In the genomic region with DNA sequence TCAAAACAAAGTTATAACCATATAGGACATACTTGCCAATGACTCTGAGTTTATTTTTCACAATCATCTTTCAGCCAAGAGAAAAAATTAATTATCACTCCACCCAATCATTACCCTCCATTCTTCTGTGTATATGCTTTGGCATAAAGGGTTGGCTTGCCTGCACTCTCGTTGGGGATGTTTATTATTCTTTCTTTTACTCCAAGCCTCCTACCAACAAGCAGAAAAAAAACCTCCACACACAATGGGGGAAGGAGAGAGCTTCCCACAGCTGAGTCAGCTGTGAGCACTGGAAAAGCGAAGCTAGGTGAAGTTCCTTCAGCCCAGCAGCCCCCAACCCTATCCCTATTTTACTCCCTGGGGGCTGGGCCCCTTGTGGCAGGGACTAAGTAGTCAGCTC, we compare ENCODE assay signal across 2 cellular contexts.
TF ChIP-seq lines count a peak whose summit lies in the region.

No MANE protein-coding gene starts in this region.

TF ChIP-seq in GM23338, 12 proteins besides CTCF, POLR2A, EP300 and RAD21 (continued from another document and continues in another):
- TF ChIP-seq, protein P1, sequence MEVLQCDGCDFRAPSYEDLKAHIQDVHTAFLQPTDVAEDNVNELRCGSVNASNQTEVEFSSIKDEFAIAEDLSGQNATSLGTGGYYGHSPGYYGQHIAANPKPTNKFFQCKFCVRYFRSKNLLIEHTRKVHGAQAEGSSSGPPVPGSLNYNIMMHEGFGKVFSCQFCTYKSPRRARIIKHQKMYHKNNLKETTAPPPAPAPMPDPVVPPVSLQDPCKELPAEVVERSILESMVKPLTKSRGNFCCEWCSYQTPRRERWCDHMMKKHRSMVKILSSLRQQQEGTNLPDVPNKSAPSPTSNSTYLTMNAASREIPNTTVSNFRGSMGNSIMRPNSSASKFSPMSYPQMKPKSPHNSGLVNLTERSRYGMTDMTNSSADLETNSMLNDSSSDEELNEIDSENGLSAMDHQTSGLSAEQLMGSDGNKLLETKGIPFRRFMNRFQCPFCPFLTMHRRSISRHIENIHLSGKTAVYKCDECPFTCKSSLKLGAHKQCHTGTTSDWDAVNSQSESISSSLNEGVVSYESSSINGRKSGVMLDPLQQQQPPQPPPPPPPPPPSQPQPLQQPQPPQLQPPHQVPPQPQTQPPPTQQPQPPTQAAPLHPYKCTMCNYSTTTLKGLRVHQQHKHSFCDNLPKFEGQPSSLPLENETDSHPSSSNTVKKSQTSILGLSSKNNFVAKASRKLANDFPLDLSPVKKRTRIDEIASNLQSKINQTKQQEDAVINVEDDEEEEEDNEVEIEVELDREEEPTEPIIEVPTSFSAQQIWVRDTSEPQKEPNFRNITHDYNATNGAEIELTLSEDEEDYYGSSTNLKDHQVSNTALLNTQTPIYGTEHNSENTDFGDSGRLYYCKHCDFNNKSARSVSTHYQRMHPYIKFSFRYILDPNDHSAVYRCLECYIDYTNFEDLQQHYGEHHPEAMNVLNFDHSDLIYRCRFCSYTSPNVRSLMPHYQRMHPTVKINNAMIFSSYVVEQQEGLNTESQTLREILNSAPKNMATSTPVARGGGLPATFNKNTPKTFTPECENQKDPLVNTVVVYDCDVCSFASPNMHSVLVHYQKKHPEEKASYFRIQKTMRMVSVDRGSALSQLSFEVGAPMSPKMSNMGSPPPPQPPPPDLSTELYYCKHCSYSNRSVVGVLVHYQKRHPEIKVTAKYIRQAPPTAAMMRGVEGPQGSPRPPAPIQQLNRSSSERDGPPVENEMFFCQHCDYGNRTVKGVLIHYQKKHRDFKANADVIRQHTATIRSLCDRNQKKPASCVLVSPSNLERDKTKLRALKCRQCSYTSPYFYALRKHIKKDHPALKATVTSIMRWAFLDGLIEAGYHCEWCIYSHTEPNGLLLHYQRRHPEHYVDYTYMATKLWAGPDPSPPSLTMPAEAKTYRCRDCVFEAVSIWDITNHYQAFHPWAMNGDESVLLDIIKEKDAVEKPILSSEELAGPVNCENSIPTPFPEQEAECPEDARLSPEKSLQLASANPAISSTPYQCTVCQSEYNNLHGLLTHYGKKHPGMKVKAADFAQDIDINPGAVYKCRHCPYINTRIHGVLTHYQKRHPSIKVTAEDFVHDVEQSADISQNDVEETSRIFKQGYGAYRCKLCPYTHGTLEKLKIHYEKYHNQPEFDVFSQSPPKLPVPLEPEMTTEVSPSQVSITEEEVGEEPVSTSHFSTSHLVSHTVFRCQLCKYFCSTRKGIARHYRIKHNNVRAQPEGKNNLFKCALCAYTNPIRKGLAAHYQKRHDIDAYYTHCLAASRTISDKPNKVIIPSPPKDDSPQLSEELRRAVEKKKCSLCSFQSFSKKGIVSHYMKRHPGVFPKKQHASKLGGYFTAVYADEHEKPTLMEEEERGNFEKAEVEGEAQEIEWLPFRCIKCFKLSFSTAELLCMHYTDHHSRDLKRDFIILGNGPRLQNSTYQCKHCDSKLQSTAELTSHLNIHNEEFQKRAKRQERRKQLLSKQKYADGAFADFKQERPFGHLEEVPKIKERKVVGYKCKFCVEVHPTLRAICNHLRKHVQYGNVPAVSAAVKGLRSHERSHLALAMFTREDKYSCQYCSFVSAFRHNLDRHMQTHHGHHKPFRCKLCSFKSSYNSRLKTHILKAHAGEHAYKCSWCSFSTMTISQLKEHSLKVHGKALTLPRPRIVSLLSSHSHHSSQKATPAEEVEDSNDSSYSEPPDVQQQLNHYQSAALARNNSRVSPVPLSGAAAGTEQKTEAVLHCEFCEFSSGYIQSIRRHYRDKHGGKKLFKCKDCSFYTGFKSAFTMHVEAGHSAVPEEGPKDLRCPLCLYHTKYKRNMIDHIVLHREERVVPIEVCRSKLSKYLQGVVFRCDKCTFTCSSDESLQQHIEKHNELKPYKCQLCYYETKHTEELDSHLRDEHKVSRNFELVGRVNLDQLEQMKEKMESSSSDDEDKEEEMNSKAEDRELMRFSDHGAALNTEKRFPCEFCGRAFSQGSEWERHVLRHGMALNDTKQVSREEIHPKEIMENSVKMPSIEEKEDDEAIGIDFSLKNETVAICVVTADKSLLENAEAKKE (CRISPR knock-in tag; IDR thresholded peaks at IDR 0.05), result no peak
- TF ChIP-seq, protein P2, sequence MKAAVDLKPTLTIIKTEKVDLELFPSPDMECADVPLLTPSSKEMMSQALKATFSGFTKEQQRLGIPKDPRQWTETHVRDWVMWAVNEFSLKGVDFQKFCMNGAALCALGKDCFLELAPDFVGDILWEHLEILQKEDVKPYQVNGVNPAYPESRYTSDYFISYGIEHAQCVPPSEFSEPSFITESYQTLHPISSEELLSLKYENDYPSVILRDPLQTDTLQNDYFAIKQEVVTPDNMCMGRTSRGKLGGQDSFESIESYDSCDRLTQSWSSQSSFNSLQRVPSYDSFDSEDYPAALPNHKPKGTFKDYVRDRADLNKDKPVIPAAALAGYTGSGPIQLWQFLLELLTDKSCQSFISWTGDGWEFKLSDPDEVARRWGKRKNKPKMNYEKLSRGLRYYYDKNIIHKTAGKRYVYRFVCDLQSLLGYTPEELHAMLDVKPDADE (IDR thresholded peaks at IDR 0.05), result no peak
- TF ChIP-seq, protein P3, sequence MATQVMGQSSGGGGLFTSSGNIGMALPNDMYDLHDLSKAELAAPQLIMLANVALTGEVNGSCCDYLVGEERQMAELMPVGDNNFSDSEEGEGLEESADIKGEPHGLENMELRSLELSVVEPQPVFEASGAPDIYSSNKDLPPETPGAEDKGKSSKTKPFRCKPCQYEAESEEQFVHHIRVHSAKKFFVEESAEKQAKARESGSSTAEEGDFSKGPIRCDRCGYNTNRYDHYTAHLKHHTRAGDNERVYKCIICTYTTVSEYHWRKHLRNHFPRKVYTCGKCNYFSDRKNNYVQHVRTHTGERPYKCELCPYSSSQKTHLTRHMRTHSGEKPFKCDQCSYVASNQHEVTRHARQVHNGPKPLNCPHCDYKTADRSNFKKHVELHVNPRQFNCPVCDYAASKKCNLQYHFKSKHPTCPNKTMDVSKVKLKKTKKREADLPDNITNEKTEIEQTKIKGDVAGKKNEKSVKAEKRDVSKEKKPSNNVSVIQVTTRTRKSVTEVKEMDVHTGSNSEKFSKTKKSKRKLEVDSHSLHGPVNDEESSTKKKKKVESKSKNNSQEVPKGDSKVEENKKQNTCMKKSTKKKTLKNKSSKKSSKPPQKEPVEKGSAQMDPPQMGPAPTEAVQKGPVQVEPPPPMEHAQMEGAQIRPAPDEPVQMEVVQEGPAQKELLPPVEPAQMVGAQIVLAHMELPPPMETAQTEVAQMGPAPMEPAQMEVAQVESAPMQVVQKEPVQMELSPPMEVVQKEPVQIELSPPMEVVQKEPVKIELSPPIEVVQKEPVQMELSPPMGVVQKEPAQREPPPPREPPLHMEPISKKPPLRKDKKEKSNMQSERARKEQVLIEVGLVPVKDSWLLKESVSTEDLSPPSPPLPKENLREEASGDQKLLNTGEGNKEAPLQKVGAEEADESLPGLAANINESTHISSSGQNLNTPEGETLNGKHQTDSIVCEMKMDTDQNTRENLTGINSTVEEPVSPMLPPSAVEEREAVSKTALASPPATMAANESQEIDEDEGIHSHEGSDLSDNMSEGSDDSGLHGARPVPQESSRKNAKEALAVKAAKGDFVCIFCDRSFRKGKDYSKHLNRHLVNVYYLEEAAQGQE (IDR thresholded peaks at IDR 0.05; ENCODE audit: unreplicated experiment), result no peak
- TF ChIP-seq NANOG (IDR thresholded peaks at IDR 0.05; ENCODE audit: borderline replicate concordance), result no peak
- no peak for TF ChIP-seq CREB1 (CRISPR knock-in tag; IDR thresholded peaks at IDR 0.05; ENCODE audit: low read depth)
- TF ChIP-seq ZNF331 (CRISPR knock-in tag; IDR thresholded peaks at IDR 0.05; ENCODE audit: low read depth), result no peak
- no peak for TF ChIP-seq POLR2AphosphoS5 (IDR thresholded peaks at IDR 0.05; ENCODE audit: low read depth)
- TF ChIP-seq JUNB (IDR thresholded peaks at IDR 0.05; ENCODE audit: unreplicated experiment), result no peak
- no peak for TF ChIP-seq EZH2phosphoT487 (IDR thresholded peaks at IDR 0.05; ENCODE audit: unreplicated experiment)
- no peak for TF ChIP-seq EZH2 (IDR thresholded peaks at IDR 0.05; ENCODE audit: low read depth, unreplicated experiment)

TF ChIP-seq in WTC11, 78 proteins besides CTCF, POLR2A, EP300 and RAD21 (continued from another document):
- TF ChIP-seq, protein P4, sequence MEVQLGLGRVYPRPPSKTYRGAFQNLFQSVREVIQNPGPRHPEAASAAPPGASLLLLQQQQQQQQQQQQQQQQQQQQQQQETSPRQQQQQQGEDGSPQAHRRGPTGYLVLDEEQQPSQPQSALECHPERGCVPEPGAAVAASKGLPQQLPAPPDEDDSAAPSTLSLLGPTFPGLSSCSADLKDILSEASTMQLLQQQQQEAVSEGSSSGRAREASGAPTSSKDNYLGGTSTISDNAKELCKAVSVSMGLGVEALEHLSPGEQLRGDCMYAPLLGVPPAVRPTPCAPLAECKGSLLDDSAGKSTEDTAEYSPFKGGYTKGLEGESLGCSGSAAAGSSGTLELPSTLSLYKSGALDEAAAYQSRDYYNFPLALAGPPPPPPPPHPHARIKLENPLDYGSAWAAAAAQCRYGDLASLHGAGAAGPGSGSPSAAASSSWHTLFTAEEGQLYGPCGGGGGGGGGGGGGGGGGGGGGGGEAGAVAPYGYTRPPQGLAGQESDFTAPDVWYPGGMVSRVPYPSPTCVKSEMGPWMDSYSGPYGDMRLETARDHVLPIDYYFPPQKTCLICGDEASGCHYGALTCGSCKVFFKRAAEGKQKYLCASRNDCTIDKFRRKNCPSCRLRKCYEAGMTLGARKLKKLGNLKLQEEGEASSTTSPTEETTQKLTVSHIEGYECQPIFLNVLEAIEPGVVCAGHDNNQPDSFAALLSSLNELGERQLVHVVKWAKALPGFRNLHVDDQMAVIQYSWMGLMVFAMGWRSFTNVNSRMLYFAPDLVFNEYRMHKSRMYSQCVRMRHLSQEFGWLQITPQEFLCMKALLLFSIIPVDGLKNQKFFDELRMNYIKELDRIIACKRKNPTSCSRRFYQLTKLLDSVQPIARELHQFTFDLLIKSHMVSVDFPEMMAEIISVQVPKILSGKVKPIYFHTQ (CRISPR knock-in tag; IDR thresholded peaks at IDR 0.05), result no peak
- no peak for TF ChIP-seq RELA (CRISPR knock-in tag; IDR thresholded peaks at IDR 0.05; ENCODE audit: borderline replicate concordance)
- no peak for TF ChIP-seq NR1H2 (CRISPR knock-in tag; IDR thresholded peaks at IDR 0.05)
- TF ChIP-seq ZBTB21 (CRISPR knock-in tag; IDR thresholded peaks at IDR 0.05; ENCODE audit: borderline replicate concordance), result no peak
- TF ChIP-seq, protein P5, sequence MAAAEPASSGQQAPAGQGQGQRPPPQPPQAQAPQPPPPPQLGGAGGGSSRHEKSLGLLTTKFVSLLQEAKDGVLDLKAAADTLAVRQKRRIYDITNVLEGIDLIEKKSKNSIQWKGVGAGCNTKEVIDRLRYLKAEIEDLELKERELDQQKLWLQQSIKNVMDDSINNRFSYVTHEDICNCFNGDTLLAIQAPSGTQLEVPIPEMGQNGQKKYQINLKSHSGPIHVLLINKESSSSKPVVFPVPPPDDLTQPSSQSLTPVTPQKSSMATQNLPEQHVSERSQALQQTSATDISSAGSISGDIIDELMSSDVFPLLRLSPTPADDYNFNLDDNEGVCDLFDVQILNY (CRISPR knock-in tag; IDR thresholded peaks at IDR 0.05), result no peak
